26 cellular contexts compared by ENCODE assay signal in genomic region chr5:122599000-122599399, GRCh38.
"Had no signal": no experiment of that assay in that cellular context is flagged by ENCODE, and none has a peak within 500 bp of the region (broad histone marks: within the 10 kb centered on the region; RNA-seq: fewer than 3 reads in every experiment).

No MANE protein-coding gene starts in this region.

- H3K4me2 ChIP-seq: neural progenitor cell had no signal

- H3K79me2 ChIP-seq: parathyroid adenoma had no signal

- H3K27me3 Mint-ChIP-seq: progenitor cell of endocrine pancreas had no signal

- H3K4me3 Mint-ChIP-seq: natural killer cell; nephron; neural progenitor cell; stimulated activated effector memory CD8-positive, alpha-beta T cell treated with anti-CD3 and anti-CD28 coated beads, Interleukin-12 subunit alpha, Interleukin-12 subunit beta, amount 100 ng/mL, for 72 hours; stimulated activated naive B cell treated with anti-CD40 and anti-IgM and Interleukin-4, amounts not matched to agents 10 μg/mL and 1 μg/mL and 100 μg/mL, for 72 hours; stimulated activated naive CD8-positive, alpha-beta T cell treated with anti-CD3 and anti-CD28 coated beads, Interleukin-15, Interleukin-2, amounts not matched to agents 100 ng/mL and 50 ng/mL, for 24 hours had no signal

- ATAC-seq: natural killer cell; psoas muscle; right cardiac atrium; right lobe of liver; stimulated activated effector memory CD8-positive, alpha-beta T cell treated with anti-CD3 and anti-CD28 coated beads, Interleukin-12 subunit alpha, Interleukin-12 subunit beta, amount 100 ng/mL, for 72 hours had no signal

- H3K27me3 ChIP-seq: neural progenitor cell, ovary, right lobe of liver, sigmoid colon, stomach, thyroid gland, tibial nerve, upper lobe of left lung had no signal

- H2AFZ ChIP-seq: neural progenitor cell, parathyroid adenoma had no signal

- H3K9ac ChIP-seq: neural progenitor cell, parathyroid adenoma had no signal

- DNase-seq: natural killer cell; occipital lobe; ovary; posterior cingulate gyrus; psoas muscle; right cardiac atrium; right lobe of liver; sigmoid colon; small intestine; stimulated activated CD4-positive, alpha-beta T cell treated with anti-CD3 and anti-CD28 coated beads, Interleukin-15, amount 100 ng/mL, for 24 hours; stimulated activated CD4-positive, alpha-beta T cell treated with anti-CD3 and anti-CD28 coated beads, Interleukin-2, amount 100 ng/mL, for 24 hours; stimulated activated CD4-positive, alpha-beta T cell treated with anti-CD3 and anti-CD28 coated beads, Interleukin-2, amount 100 ng/mL, for 48 hours; stimulated activated CD4-positive, alpha-beta T cell treated with anti-CD3 and anti-CD28 coated beads, Interleukin-4, amount 100 ng/mL, for 24 hours; stimulated activated naive B cell treated with anti-CD40 and anti-IgM and Interleukin-4, amounts not matched to agents 10 μg/mL and 1 μg/mL and 100 μg/mL, for 72 hours; stimulated activated naive CD4-positive, alpha-beta T cell treated with Interleukin-2 at 50 U/mL for 16 hours; stomach; thyroid gland; upper lobe of left lung had no signal

- H3K27ac ChIP-seq: neural progenitor cell, ovary, parathyroid adenoma, psoas muscle, right lobe of liver, sigmoid colon, stomach, thoracic aorta, thyroid gland, tibial nerve, upper lobe of left lung had no signal

- H3K36me3 Mint-ChIP-seq: natural killer cell; neural progenitor cell; stimulated activated effector memory CD8-positive, alpha-beta T cell treated with anti-CD3 and anti-CD28 coated beads, Interleukin-12 subunit alpha, Interleukin-12 subunit beta, amount 100 ng/mL, for 72 hours had no signal

- H3K36me3 ChIP-seq: neural progenitor cell, ovary, right lobe of liver, sigmoid colon, stomach, thoracic aorta, thyroid gland, tibial nerve, upper lobe of left lung had no signal

- H3K4me3 ChIP-seq: neural progenitor cell, ovary, psoas muscle, right lobe of liver, sigmoid colon, stomach, thoracic aorta, thyroid gland, tibial nerve, upper lobe of left lung had no signal

- H3K4me1 Mint-ChIP-seq: natural killer cell; neural progenitor cell; stimulated activated effector memory CD8-positive, alpha-beta T cell treated with anti-CD3 and anti-CD28 coated beads, Interleukin-12 subunit alpha, Interleukin-12 subunit beta, amount 100 ng/mL, for 72 hours had no signal

- H3K9me3 ChIP-seq: ovary, psoas muscle, right lobe of liver, thoracic aorta, thyroid gland had no signal

- H3K27ac Mint-ChIP-seq: natural killer cell; nephron; neural progenitor cell; progenitor cell of endocrine pancreas; stimulated activated effector memory CD8-positive, alpha-beta T cell treated with anti-CD3 and anti-CD28 coated beads, Interleukin-12 subunit alpha, Interleukin-12 subunit beta, amount 100 ng/mL, for 72 hours; stimulated activated naive CD8-positive, alpha-beta T cell treated with anti-CD3 and anti-CD28 coated beads, Interleukin-15, Interleukin-2, amounts not matched to agents 100 ng/mL and 50 ng/mL, for 24 hours had no signal

- H3K4me1 ChIP-seq: neural progenitor cell, parathyroid adenoma, psoas muscle, right lobe of liver, sigmoid colon, stomach, thyroid gland, tibial nerve, upper lobe of left lung had no signal
